ENCODE assay signal across 8 cellular contexts in the genomic region with DNA sequence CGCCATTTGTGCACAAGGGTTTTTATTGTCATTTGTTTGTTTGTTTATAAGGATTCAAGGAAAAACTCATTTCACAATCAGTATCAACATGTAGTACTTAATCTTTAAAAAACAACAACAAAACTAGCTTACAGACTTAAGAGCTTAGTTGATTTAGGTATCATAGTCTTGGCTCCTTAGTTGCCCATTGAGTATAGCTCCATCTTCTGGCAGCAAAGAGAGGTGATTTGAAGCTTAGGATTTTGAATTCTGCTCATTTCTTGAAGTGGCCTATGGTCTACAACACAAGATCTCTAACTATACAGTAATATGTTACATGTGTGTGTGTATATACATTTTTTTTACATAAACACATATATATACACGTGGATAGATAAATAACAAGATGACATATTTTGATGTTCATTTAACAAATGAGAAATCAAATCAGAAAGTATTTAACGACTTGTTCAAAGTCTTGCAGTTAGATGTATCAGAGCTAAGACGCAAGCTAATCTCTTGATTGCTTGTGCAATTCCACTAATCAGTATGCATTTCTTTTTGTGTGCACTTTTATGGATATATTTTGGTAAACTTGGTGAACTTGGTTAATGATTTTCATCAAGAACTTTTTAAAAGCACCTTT.
DNase-seq lines count a peak whose midpoint lies in the region; ATAC-seq and TF ChIP-seq lines count a peak whose summit lies in the region.

No MANE protein-coding gene starts in this region.

- H3K4me2 ChIP-seq in SK-N-SH (no peak overlapping the region), osteoblast (ENCODE audit: insufficient read depth, low read length) (no peak overlapping the region)

- no peaks in the 10 kb centered on the region for H3F3A ChIP-seq in SK-N-SH (replicated peaks; ENCODE audit: insufficient read depth)

- H3K4me3 ChIP-seq in LNCaP clone FGC (ENCODE audit: low read depth, low read length) (no peak overlapping the region), SK-N-SH (ENCODE audit: low read depth in 2 of 2, low read length in 1 of 2) (peak overlapping the region in 1 of 2 experiments; percentile 28; a peak in 1 of 4 replicates), esophagus muscularis mucosa (no peak overlapping the region), osteoblast (ENCODE audit: insufficient read depth, low read length) (no peak overlapping the region)

- peak; percentile 1 for DNase-seq in NCI-H2227 (lab: John Stamatoyannopoulos, UW; ENCODE audit: unreplicated experiment)
- DNase-seq in NCI-H2227 treated with DMSO at 0.1 percent for 48 hours (lab: John Stamatoyannopoulos, UW): no peak
- DNase-seq in LNCaP clone FGC (ENCODE audit: low read depth): peak; percentile 56
- DNase-seq in SK-N-SH: peak; percentile 56
- DNase-seq in esophagus muscularis mucosa (ENCODE audit: extremely low spot score): no peak
- peak; percentile 87 for DNase-seq in osteoblast (ENCODE audit: insufficient read length, low spot score, missing footprints)
- DNase-seq in activated gamma-delta T cell (lab: John Stamatoyannopoulos, UW): no peak

- H3K9me3 ChIP-seq in SK-N-SH (peaks cover 12% of the 10 kb centered on the region; the same call in 1 of the 2 replicates), esophagus muscularis mucosa (no peaks in the 10 kb centered on the region), osteoblast (ENCODE audit: low read depth, low read length) (peaks cover 2% of the 10 kb centered on the region)

- CTCF ChIA-PET in SK-N-SH (lab: Yijun Ruan, JAX): interaction anchor here (0.9 to 4.5 kb wide), 29 partner anchors 8 to 442 kb away, joined by 3 to 68 read pairs (median 4); no protein-coding TSS in a partner anchor

- ATAC-seq in GM21825 (IDR thresholded peaks at IDR 0.05; ENCODE audit: unreplicated experiment): no peak

- H4K20me1 ChIP-seq in SK-N-SH (ENCODE audit: insufficient read depth) (no peaks in the 10 kb centered on the region), osteoblast (ENCODE audit: insufficient read depth, low read length) (no peaks in the 10 kb centered on the region)

- no peaks in the 10 kb centered on the region for H3K27me3 ChIP-seq in SK-N-SH (ENCODE audit: insufficient read depth)
- no peaks in the 10 kb centered on the region for H3K27me3 ChIP-seq in esophagus muscularis mucosa
- no peaks in the 10 kb centered on the region for H3K27me3 ChIP-seq in osteoblast (ENCODE audit: insufficient read depth, low read length)

- TF ChIP-seq RAD21 in SK-N-SH (IDR thresholded peaks at IDR 0.05; ENCODE audit: low read length): peak; percentile 81

- intact Hi-C loops in esophagus muscularis mucosa (cut with DNase I): loop anchor here (5.0 to 10.0 kb wide), 2 partner anchors 302 to 394 kb away; no protein-coding TSS in a partner anchor

- no peaks in the 10 kb centered on the region for H3K79me2 ChIP-seq in SK-N-SH (ENCODE audit: insufficient read depth)
- no peaks in the 10 kb centered on the region for H3K79me2 ChIP-seq in osteoblast (ENCODE audit: insufficient read depth, low read length)

- WGBS in SK-N-SH (ENCODE audit: low lambda C conversion rate): 74% methylated on average over 4 of the region's 4 CpGs
- WGBS in esophagus muscularis mucosa: 85% methylated on average over 4 of the region's 4 CpGs

- H2AFZ ChIP-seq in SK-N-SH (ENCODE audit: low read depth) (no peak overlapping the region), osteoblast (ENCODE audit: low read length) (no peak overlapping the region)

- no peaks in the 10 kb centered on the region for H3K9me2 ChIP-seq in SK-N-SH

- H3K36me3 ChIP-seq in SK-N-SH (replicated peaks in 1 of 2; ENCODE audit: control insufficient read depth in 1 of 2, insufficient read depth in 2 of 2, low read length in 1 of 2) (no peaks in the 10 kb centered on the region), esophagus muscularis mucosa (no peaks in the 10 kb centered on the region), osteoblast (ENCODE audit: insufficient read depth, low read length) (no peaks in the 10 kb centered on the region)

- H3K27ac ChIP-seq in SK-N-SH (ENCODE audit: low read depth in 2 of 2, low read length in 1 of 2) (no peak overlapping the region), esophagus muscularis mucosa (replicated peaks in 1 of 4) (no peak overlapping the region), osteoblast (ENCODE audit: low read depth, low read length) (no peak overlapping the region)

- TF ChIP-seq CTCF in LNCaP clone FGC (IDR thresholded peaks at IDR 0.05; ENCODE audit: control insufficient read depth, extremely low read depth, insufficient read depth): peak; percentile 67
- peak; percentile 67 for TF ChIP-seq CTCF in SK-N-SH (IDR thresholded peaks at IDR 0.05)
- TF ChIP-seq CTCF in esophagus muscularis mucosa (IDR thresholded peaks at IDR 0.05): peak; percentile 71 to 78 (median 75)
- peak; percentile 82 for TF ChIP-seq CTCF in osteoblast (IDR thresholded peaks at IDR 0.05; ENCODE audit: extremely low read depth, low read depth, low read length)

- TF ChIP-seq EP300 in SK-N-SH (IDR thresholded peaks at IDR 0.05; ENCODE audit: borderline replicate concordance in 1 of 2, low read depth in 1 of 2, low read length in 1 of 2) (no peak), esophagus muscularis mucosa (IDR thresholded peaks at IDR 0.05) (no peak)

- no peaks in the 10 kb centered on the region; a peak in 1 of 4 replicates for H3K4me1 ChIP-seq in SK-N-SH (ENCODE audit: control insufficient read depth in 1 of 2, insufficient read depth in 2 of 2, low read depth in 1 of 2, low read length in 1 of 2)
- no peaks in the 10 kb centered on the region for H3K4me1 ChIP-seq in esophagus muscularis mucosa
- no peaks in the 10 kb centered on the region for H3K4me1 ChIP-seq in osteoblast (ENCODE audit: insufficient read depth, low read length)

- TF ChIP-seq POLR2A in esophagus muscularis mucosa (IDR thresholded peaks at IDR 0.05; ENCODE audit: low read depth): no peak

- POLR2A ChIA-PET in SK-N-SH (lab: Yijun Ruan, JAX): no interaction called here

- H3K9ac ChIP-seq in SK-N-SH: no peak overlapping the region

TF ChIP-seq in SK-N-SH, 30 proteins besides CTCF, POLR2A, EP300 and RAD21:
- TF ChIP-seq TCF12 (IDR thresholded peaks at IDR 0.05) (no peak), SMC3 (IDR thresholded peaks at IDR 0.05; ENCODE audit: low read depth, low read length) (peak; percentile 81)

Comparison
In these comparisons a context has a peak if more than half of its experiments do, and no peak if none do; other contexts are left out.
1. DNase-seq: peak in NCI-H2227 (single experiment), LNCaP clone FGC (single experiment), SK-N-SH (single experiment) and osteoblast (single experiment); none in NCI-H2227 treated with DMSO at 0.1 percent for 48 hours (single experiment), esophagus muscularis mucosa (single experiment) and activated gamma-delta T cell (single experiment).
2. Peak in every context shown above with its lines, with median percentiles within 50 percentile points of each other: CTCF ChIP-seq.